ENCODE assay signal across 8 cellular contexts in genomic region chr1:246117066-246117791, GRCh38.
A peak's percentile ranks its signal among the peaks of the same experiment; 100 is the strongest.
DNase-seq lines count a peak whose midpoint lies in the region; ATAC-seq and TF ChIP-seq lines count a peak whose summit lies in the region.

No MANE protein-coding gene starts in this region.

- H3K4me3 Mint-ChIP-seq in CD4-positive, CD25-positive, alpha-beta regulatory T cell: peak overlapping the region; percentile 50 to 88 (median 72)
- H3K4me3 Mint-ChIP-seq in WTC11: no peak overlapping the region

- no peaks in the 10 kb centered on the region for H3K27me3 Mint-ChIP-seq in CD4-positive, CD25-positive, alpha-beta regulatory T cell
- no peaks in the 10 kb centered on the region for H3K27me3 Mint-ChIP-seq in WTC11 (ENCODE audit: low read depth)

- TF ChIP-seq CTCF in WTC11 (IDR thresholded peaks at IDR 0.05): 0 out of 2 replicates have a peak, but pooled peaks have one; percentile 24

- DNase-seq in CD4-positive, CD25-positive, alpha-beta regulatory T cell: peak; percentile 56 to 89 (median 84)
- DNase-seq in NCI-H2171 treated with DMSO at 0.1 percent for 48 hours (lab: John Stamatoyannopoulos, UW) (peak; percentile 33), WTC11 (ENCODE audit: low spot score) (peak; percentile 36), midbrain (lab: John Stamatoyannopoulos, UW) (peak; percentile 31), epidermal melanocyte (ENCODE audit: insufficient read length, low spot score) (no peak)
- peak; percentile 14 for DNase-seq in effector CD8-positive, alpha-beta T cell (lab: John Stamatoyannopoulos, UW)

- no peaks in the 10 kb centered on the region for H3K27me3 ChIP-seq in CD4-positive, CD25-positive, alpha-beta regulatory T cell (ENCODE audit: control insufficient read depth, insufficient read depth, low read length)

- peak; percentile 89 to 92 for ATAC-seq in CD4-positive, CD25-positive, alpha-beta regulatory T cell (ENCODE audit: low read depth in 2 of 2)
- peak; percentile 96 for ATAC-seq in GM18907 (IDR thresholded peaks at IDR 0.05; ENCODE audit: unreplicated experiment)
- peak; percentile 59 for ATAC-seq in HG03060 (IDR thresholded peaks at IDR 0.05; ENCODE audit: low read depth, unreplicated experiment)
- peak; percentile 83 for ATAC-seq in WTC11

- H3K4me3 ChIP-seq in CD4-positive, CD25-positive, alpha-beta regulatory T cell (ENCODE audit: low read depth, low read length): peak overlapping the region; percentile 84

- H3K4me1 ChIP-seq in CD4-positive, CD25-positive, alpha-beta regulatory T cell (ENCODE audit: control insufficient read depth, insufficient read depth, low read length, poor library complexity, severe bottlenecking): peaks cover 19% of the 10 kb centered on the region

- peaks cover 0 to 6% (median 0%) of the 10 kb centered on the region in 7 donors for H3K9me3 Mint-ChIP-seq in CD4-positive, CD25-positive, alpha-beta regulatory T cell
- no peaks in the 10 kb centered on the region for H3K9me3 Mint-ChIP-seq in WTC11

- H3K4me1 Mint-ChIP-seq in CD4-positive, CD25-positive, alpha-beta regulatory T cell: peaks cover 10 to 42% (median 26%) of the 10 kb centered on the region in 4 donors
- H3K4me1 Mint-ChIP-seq in WTC11: peaks cover 10% of the 10 kb centered on the region

- peaks cover 15% of the 10 kb centered on the region for H3K36me3 Mint-ChIP-seq in CD4-positive, CD25-positive, alpha-beta regulatory T cell
- H3K36me3 Mint-ChIP-seq in WTC11: no peaks in the 10 kb centered on the region

- H3K36me3 ChIP-seq in CD4-positive, CD25-positive, alpha-beta regulatory T cell (ENCODE audit: control insufficient read depth, insufficient read depth, low read length): no peaks in the 10 kb centered on the region

- peak overlapping the region; percentile 86 to 96 (median 86) for H3K27ac Mint-ChIP-seq in CD4-positive, CD25-positive, alpha-beta regulatory T cell
- no peak overlapping the region for H3K27ac Mint-ChIP-seq in WTC11

- POLR2A ChIA-PET in WTC11 (lab: Charles Lee): no interaction called here

- peak overlapping the region; percentile 89 for H3K27ac ChIP-seq in CD4-positive, CD25-positive, alpha-beta regulatory T cell (ENCODE audit: insufficient read depth, low read length, poor library complexity, severe bottlenecking)

- no peaks in the 10 kb centered on the region for H3K9me3 ChIP-seq in CD4-positive, CD25-positive, alpha-beta regulatory T cell (ENCODE audit: control insufficient read depth in 2 of 2, low read length in 2 of 2)

- CTCF ChIA-PET in WTC11 (lab: Charles Lee): no interaction called here

TF ChIP-seq in WTC11, 78 proteins besides CTCF, POLR2A, EP300 and RAD21:
- no peak for TF ChIP-seq RELA (CRISPR knock-in tag; IDR thresholded peaks at IDR 0.05; ENCODE audit: borderline replicate concordance)
- TF ChIP-seq SMAD3 (CRISPR knock-in tag; IDR thresholded peaks at IDR 0.05; ENCODE audit: borderline replicate concordance): no peak
- TF ChIP-seq AFF4 (CRISPR knock-in tag; IDR thresholded peaks at IDR 0.05; ENCODE audit: borderline replicate concordance): no peak
- no peak for TF ChIP-seq ZNF317 (CRISPR knock-in tag; IDR thresholded peaks at IDR 0.05; ENCODE audit: borderline replicate concordance, low read depth)
- no peak for TF ChIP-seq ZBTB21 (CRISPR knock-in tag; IDR thresholded peaks at IDR 0.05; ENCODE audit: borderline replicate concordance)
- no peak for TF ChIP-seq ELF4 (CRISPR knock-in tag; IDR thresholded peaks at IDR 0.05; ENCODE audit: low read depth)
- no peak for TF ChIP-seq ZMAT4 (CRISPR knock-in tag; IDR thresholded peaks at IDR 0.05)
- no peak for TF ChIP-seq ERG (CRISPR knock-in tag; IDR thresholded peaks at IDR 0.05)
- TF ChIP-seq ZNF121 (CRISPR knock-in tag; IDR thresholded peaks at IDR 0.05): no peak
- TF ChIP-seq ZNF416 (CRISPR knock-in tag; IDR thresholded peaks at IDR 0.05): no peak
- no peak for TF ChIP-seq AR (CRISPR knock-in tag; IDR thresholded peaks at IDR 0.05)
- TF ChIP-seq CREM (CRISPR knock-in tag; IDR thresholded peaks at IDR 0.05): no peak
